In the genomic region with DNA sequence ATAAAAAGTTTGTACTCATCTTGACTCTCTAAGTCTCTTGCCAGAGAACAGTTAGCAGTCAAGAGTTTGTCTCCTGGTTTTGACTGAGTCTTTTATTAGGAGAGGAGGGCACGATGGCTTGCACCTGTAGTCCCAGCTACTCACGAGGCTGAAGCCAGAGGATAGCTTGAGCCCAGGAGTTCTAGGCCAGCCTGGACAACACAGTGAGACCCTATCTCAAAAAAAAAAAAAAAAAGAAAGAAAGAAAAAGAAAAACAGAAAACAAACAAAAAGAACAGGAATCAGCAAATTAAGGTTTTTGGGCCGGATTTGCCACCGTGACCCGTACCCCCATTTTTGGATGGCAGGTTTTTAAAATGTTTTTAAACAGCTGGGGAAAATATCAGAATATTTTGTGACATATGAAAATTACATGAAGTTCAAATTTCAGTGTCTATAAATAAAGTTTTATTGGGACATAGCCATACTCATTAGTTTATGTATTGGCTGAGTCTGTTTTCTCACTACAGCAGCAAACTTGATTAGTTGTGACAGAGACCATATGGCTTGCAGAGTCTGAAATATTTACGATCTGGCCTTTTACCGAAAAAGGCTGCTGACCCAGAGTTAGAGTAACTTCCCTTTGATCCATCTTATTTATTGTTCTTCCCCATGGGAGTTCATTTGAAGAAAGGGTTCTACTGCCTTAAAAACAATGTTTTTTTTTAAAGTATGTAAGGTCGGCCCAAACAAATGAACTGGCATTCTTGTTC, we compare ENCODE assay signal across 1 cellular context.
TF ChIP-seq lines count a peak whose summit lies in the region.

No MANE protein-coding gene starts in this region.

TF ChIP-seq in HepG2, 621 proteins besides CTCF, POLR2A, EP300 and RAD21:
- TF ChIP-seq TBP (CRISPR knock-in tag; IDR thresholded peaks at IDR 0.05) = no peak
- TF ChIP-seq ETV5 (CRISPR knock-in tag; IDR thresholded peaks at IDR 0.05; ENCODE audit: borderline replicate concordance) = no peak
- 0 out of 2 replicates have a peak, but pooled peaks have one; percentile 11 for TF ChIP-seq SOX5 (CRISPR knock-in tag; IDR thresholded peaks at IDR 0.05; ENCODE audit: borderline replicate concordance)
- TF ChIP-seq, protein P1, sequence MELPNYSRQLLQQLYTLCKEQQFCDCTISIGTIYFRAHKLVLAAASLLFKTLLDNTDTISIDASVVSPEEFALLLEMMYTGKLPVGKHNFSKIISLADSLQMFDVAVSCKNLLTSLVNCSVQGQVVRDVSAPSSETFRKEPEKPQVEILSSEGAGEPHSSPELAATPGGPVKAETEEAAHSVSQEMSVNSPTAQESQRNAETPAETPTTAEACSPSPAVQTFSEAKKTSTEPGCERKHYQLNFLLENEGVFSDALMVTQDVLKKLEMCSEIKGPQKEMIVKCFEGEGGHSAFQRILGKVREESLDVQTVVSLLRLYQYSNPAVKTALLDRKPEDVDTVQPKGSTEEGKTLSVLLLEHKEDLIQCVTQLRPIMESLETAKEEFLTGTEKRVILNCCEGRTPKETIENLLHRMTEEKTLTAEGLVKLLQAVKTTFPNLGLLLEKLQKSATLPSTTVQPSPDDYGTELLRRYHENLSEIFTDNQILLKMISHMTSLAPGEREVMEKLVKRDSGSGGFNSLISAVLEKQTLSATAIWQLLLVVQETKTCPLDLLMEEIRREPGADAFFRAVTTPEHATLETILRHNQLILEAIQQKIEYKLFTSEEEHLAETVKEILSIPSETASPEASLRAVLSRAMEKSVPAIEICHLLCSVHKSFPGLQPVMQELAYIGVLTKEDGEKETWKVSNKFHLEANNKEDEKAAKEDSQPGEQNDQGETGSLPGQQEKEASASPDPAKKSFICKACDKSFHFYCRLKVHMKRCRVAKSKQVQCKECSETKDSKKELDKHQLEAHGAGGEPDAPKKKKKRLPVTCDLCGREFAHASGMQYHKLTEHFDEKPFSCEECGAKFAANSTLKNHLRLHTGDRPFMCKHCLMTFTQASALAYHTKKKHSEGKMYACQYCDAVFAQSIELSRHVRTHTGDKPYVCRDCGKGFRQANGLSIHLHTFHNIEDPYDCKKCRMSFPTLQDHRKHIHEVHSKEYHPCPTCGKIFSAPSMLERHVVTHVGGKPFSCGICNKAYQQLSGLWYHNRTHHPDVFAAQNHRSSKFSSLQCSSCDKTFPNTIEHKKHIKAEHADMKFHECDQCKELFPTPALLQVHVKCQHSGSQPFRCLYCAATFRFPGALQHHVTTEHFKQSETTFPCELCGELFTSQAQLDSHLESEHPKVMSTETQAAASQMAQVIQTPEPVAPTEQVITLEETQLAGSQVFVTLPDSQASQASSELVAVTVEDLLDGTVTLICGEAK (IDR thresholded peaks at IDR 0.05) = peak; percentile 24; the same call in 1 of the 2 replicates
- TF ChIP-seq, protein P1 (CRISPR knock-in tag; IDR thresholded peaks at IDR 0.05) = no peak
- TF ChIP-seq ZBTB7A (CRISPR knock-in tag; IDR thresholded peaks at IDR 0.05) = no peak
- TF ChIP-seq ZNF121 (CRISPR knock-in tag; IDR thresholded peaks at IDR 0.05) = peak; percentile 63
